Comparison of ENCODE assay signal across 8 cellular contexts in genomic region chr6:16316741-16317251, GRCh38.
DNase-seq lines count a peak whose midpoint lies in the region; ATAC-seq and TF ChIP-seq lines count a peak whose summit lies in the region.

No MANE protein-coding gene starts in this region.

- H3K36me3 Mint-ChIP-seq in neural progenitor cell, result no peaks in the 10 kb centered on the region

- no peak for ATAC-seq in GM21515 (IDR thresholded peaks at IDR 0.05; ENCODE audit: unreplicated experiment)
- ATAC-seq in HG02884 (IDR thresholded peaks at IDR 0.05; ENCODE audit: unreplicated experiment), result no peak

- no peak overlapping the region for H3K9ac ChIP-seq in neural progenitor cell

- H3K4me1 Mint-ChIP-seq in neural progenitor cell, result peaks cover 23% of the 10 kb centered on the region

- H3F3A ChIP-seq in neural progenitor cell (ENCODE audit: low read depth), result no peaks in the 10 kb centered on the region

- TF ChIP-seq CTCF in HFF-Myc (IDR thresholded peaks at IDR 0.05; ENCODE audit: low read depth, low read length, missing control alignments) (peak; percentile 71), neural progenitor cell (IDR thresholded peaks at IDR 0.05) (peak; percentile 82)

- no peaks in the 10 kb centered on the region for H3K36me3 ChIP-seq in neural progenitor cell

- H3K9me3 Mint-ChIP-seq in neural progenitor cell, result peaks cover 3% of the 10 kb centered on the region

- no peak overlapping the region for H3K27ac Mint-ChIP-seq in neural progenitor cell

- no peak overlapping the region for H3K4me3 Mint-ChIP-seq in neural progenitor cell

- no peaks in the 10 kb centered on the region for H3K79me2 ChIP-seq in neural progenitor cell (ENCODE audit: low read depth)

- no peaks in the 10 kb centered on the region for H3K9me3 ChIP-seq in neural progenitor cell (ENCODE audit: low read depth)

- no peaks in the 10 kb centered on the region for H3K27me3 ChIP-seq in neural progenitor cell

- H3K4me3 ChIP-seq in HFF-Myc (replicated peaks; ENCODE audit: low read depth, low read length) (no peak overlapping the region), neural progenitor cell (no peak overlapping the region)

- H3K27me3 Mint-ChIP-seq in neural progenitor cell (ENCODE audit: insufficient read depth, low read depth), result no peaks in the 10 kb centered on the region

- H3K27ac ChIP-seq in neural progenitor cell, result no peak overlapping the region

- no peak overlapping the region for H3K4me2 ChIP-seq in neural progenitor cell

- H4K20me1 ChIP-seq in neural progenitor cell (ENCODE audit: low read depth), result no peaks in the 10 kb centered on the region

- DNase-seq in D341Med (ENCODE audit: low spot score) (peak; percentile 48), HFF-Myc (ENCODE audit: extremely low read depth, low read depth) (no peak), RPMI8226 (peak; percentile 67), dermis microvascular lymphatic vessel endothelial cell (ENCODE audit: low read depth in 2 of 2) (peak; percentile 22 to 53), neural progenitor cell (ENCODE audit: low spot score) (peak; percentile 69), superior temporal gyrus (ENCODE audit: extremely low spot score) (no peak)

- peaks cover 6% of the 10 kb centered on the region for H3K4me1 ChIP-seq in neural progenitor cell

- H2AFZ ChIP-seq in neural progenitor cell (replicated peaks), result no peak overlapping the region

Comparison
In these comparisons a context has a peak if more than half of its experiments do, and no peak if none do; other contexts are left out.
1. DNase-seq: peak in D341Med (single experiment), RPMI8226 (single experiment), dermis microvascular lymphatic vessel endothelial cell (2 of 2) and neural progenitor cell (single experiment); none in HFF-Myc (single experiment) and superior temporal gyrus (single experiment).